In the genomic region with DNA sequence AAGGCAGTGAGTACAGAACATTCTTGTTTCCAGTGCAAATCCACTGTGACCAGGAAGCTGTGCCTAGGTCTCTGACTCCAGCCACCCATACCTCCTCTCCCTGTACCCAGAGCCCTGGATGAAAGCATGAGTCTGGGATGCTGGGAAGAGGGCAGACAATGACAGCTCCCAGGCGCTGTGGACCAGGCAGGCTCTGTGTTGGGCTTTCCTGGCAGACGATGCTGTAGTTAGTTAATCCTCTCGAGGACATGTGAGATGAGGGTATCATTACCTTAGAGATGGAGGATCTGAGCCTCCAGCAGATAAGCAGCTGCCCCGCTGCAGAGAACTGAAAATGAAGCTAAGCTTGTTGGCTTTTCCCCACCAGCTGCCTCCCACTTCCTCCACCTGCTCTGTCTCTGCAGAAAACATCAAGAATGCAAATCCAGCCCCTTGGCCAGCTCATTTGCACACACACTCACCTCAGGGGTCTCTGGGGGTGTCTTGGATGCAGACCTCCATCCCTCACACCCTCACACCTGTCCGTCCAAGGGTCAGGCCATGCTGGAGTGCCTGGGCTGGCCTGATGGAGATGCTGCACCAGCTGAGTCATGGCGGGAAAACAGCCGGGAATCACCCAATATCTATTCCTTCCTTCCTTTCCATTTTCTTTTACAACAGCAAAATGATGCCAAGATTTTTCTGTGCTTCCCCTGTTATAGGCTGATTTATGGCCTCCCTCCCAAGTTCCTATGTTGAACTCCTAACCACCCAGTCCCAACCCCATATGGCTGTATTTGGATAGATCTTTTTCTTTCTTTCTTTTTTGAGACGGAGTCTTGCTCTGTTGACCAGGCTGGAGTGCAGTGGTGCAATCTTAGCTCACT, we compare ENCODE assay signal across 11 cellular contexts.
A peak's percentile ranks its signal among the peaks of the same experiment; 100 is the strongest.
DNase-seq lines count a peak whose midpoint lies in the region; ATAC-seq and TF ChIP-seq lines count a peak whose summit lies in the region.
"Had no signal": no experiment of that assay in that cellular context is flagged by ENCODE, and none has a peak within 500 bp of the region (broad histone marks: within the 10 kb centered on the region; RNA-seq: fewer than 3 reads in every experiment).

No MANE protein-coding gene starts in this region.

- peaks cover 13% of the 10 kb centered on the region for H3K4me1 Mint-ChIP-seq in T-helper 17 cell

- no peak for TF ChIP-seq POLR2A in erythroblast (IDR thresholded peaks at IDR 0.05; ENCODE audit: low read length)

- H3K27me3 Mint-ChIP-seq in T-helper 17 cell, result peaks cover 6% of the 10 kb centered on the region

- ATAC-seq in GM18907 (IDR thresholded peaks at IDR 0.05; ENCODE audit: unreplicated experiment), result peak; percentile 63
- peak; percentile 63 for ATAC-seq in HG02870 (IDR thresholded peaks at IDR 0.05; ENCODE audit: unreplicated experiment)
- ATAC-seq in T-helper 17 cell, result no peak

- H3K36me3 Mint-ChIP-seq in T-helper 17 cell (ENCODE audit: low read depth), result no peaks in the 10 kb centered on the region

- peak; percentile 74 for DNase-seq in GM10248 (ENCODE audit: extremely low spot score)
- peak; percentile 58 to 72 for DNase-seq in SHP77 (lab: John Stamatoyannopoulos, UW)
- DNase-seq in RPMI8226, result no peak
- no peak for DNase-seq in erythroblast (lab: John Stamatoyannopoulos, UW)
- DNase-seq in stimulated activated CD4-positive, alpha-beta T cell treated with anti-CD3 and anti-CD28 coated beads, Interleukin-1b, Interleukin-23, amount 100 ng/mL, for 48 hours, result no peak
- no peak for DNase-seq in T-helper 17 cell
- DNase-seq: COR-L47, NCI-H774, spleen had no signal

- POLR2A ChIA-PET in GM10248 (lab: Yijun Ruan, JAX), result no interaction called here

- H3K27ac Mint-ChIP-seq in T-helper 17 cell, result no peak overlapping the region

- CTCF ChIA-PET in GM10248 (lab: Yijun Ruan, JAX), result interaction anchor here (0.6 to 2.9 kb wide), 5 partner anchors 11 to 441 kb away, joined by 3 to 22 read pairs (median 3); partner anchors contain the start of gene SLC25A1

- no peaks in the 10 kb centered on the region for H3K9me3 ChIP-seq in T-helper 17 cell (ENCODE audit: control insufficient read depth, low read length, poor library complexity, severe bottlenecking)
- H3K9me3 ChIP-seq: spleen had no signal

- no peak for TF ChIP-seq CTCF in GM10248 (IDR thresholded peaks at IDR 0.05; ENCODE audit: control extremely low read depth, extremely low read depth, low read depth, missing control alignments)

- no peak overlapping the region for H3K4me3 Mint-ChIP-seq in T-helper 17 cell

Comparison
In these comparisons a context has a peak if more than half of its experiments do, and no peak if none do; other contexts are left out.
1. DNase-seq: peak in GM10248 (single experiment) and SHP77 (2 of 2); none in RPMI8226 (single experiment), erythroblast (0 of 2), stimulated activated CD4-positive, alpha-beta T cell treated with anti-CD3 and anti-CD28 coated beads, Interleukin-1b, Interleukin-23, amount 100 ng/mL, for 48 hours (single experiment) and T-helper 17 cell (0 of 3).